Comparison of ENCODE assay signal across 7 cellular contexts in genomic region chr1:34884961-34885360, GRCh38. TPM values are rescaled to one million over a fixed set of nuclear protein-coding genes. Genes with fewer than 3 reads are reported as not detected.
DNase-seq lines count a peak whose midpoint lies in the region; ATAC-seq and TF ChIP-seq lines count a peak whose summit lies in the region.

No MANE protein-coding gene starts in this region.

- H3K4me1 Mint-ChIP-seq in GM23338, result peaks cover 6% of the 10 kb centered on the region; the same call in 1 of the 3 replicates

- H3K27me3 ChIP-seq in GM23338 (ENCODE audit: insufficient read depth) (no peaks in the 10 kb centered on the region; the same call in 1 of the 2 replicates), OCI-LY1 (ENCODE audit: insufficient read depth, low read length) (peaks cover 9% of the 10 kb centered on the region), esophagus muscularis mucosa (peaks cover 0 to 82% (median 23%) of the 10 kb centered on the region in 4 donors), rectal smooth muscle tissue (ENCODE audit: control insufficient read depth, insufficient read depth, low read length) (peaks cover 19% of the 10 kb centered on the region)

- H4K20me1 ChIP-seq in GM23338 (replicated peaks; ENCODE audit: insufficient read depth) (no peaks in the 10 kb centered on the region; the same call in none of the 2 replicates), OCI-LY1 (ENCODE audit: insufficient read depth, low read length) (no peaks in the 10 kb centered on the region)

- TF ChIP-seq CTCF in GM23338 (conservative IDR thresholded peaks at IDR 0.05; ENCODE audit: low read depth in 2 of 2), result peak; percentile 62 to 74
- TF ChIP-seq CTCF in OCI-LY1 (IDR thresholded peaks at IDR 0.05; ENCODE audit: low read length), result peak; percentile 39; the same call in 1 of the 2 replicates
- no peak for TF ChIP-seq CTCF in esophagus muscularis mucosa (IDR thresholded peaks at IDR 0.05)

- ATAC-seq in GM23338 (peak; percentile 78), HG02759 (IDR thresholded peaks at IDR 0.05; ENCODE audit: unreplicated experiment) (no peak)

- DNase-seq in GM23338 (ENCODE audit: low spot score) (peak; percentile 86), esophagus muscularis mucosa (ENCODE audit: extremely low spot score) (no peak), kidney tubule cell (ENCODE audit: low spot score) (no peak), epidermal melanocyte (ENCODE audit: insufficient read length, low spot score) (no peak)

- no peak for TF ChIP-seq EP300 in esophagus muscularis mucosa (IDR thresholded peaks at IDR 0.05)

- H3K4me3 ChIP-seq in GM23338, result peak overlapping the region; percentile 92
- peak overlapping the region; percentile 47 for H3K4me3 ChIP-seq in OCI-LY1 (ENCODE audit: low read depth, low read length, poor library complexity, severe bottlenecking)
- H3K4me3 ChIP-seq in esophagus muscularis mucosa, result peak overlapping the region; percentile 44 to 58 (median 48)
- H3K4me3 ChIP-seq in rectal smooth muscle tissue (ENCODE audit: low read length), result peak overlapping the region; percentile 46

- H3F3A ChIP-seq in GM23338 (replicated peaks; ENCODE audit: low read depth) (0 out of 2 replicates have a peak, but pooled peaks cover 2% of the 10 kb centered on the region), OCI-LY1 (ENCODE audit: insufficient read depth, low read length) (no peaks in the 10 kb centered on the region)

- H3K79me2 ChIP-seq in GM23338 (replicated peaks; ENCODE audit: insufficient read depth) (no peaks in the 10 kb centered on the region), OCI-LY1 (ENCODE audit: insufficient read depth, low read length) (no peaks in the 10 kb centered on the region)

- 20% methylated on average over 16 of the region's 19 CpGs for WGBS in esophagus muscularis mucosa

- peak overlapping the region; percentile 85 for H3K4me3 Mint-ChIP-seq in GM23338

- H3K4me1 ChIP-seq in GM23338 (ENCODE audit: insufficient read depth), result no peaks in the 10 kb centered on the region; the same call in 1 of the 2 replicates
- H3K4me1 ChIP-seq in OCI-LY1 (ENCODE audit: insufficient read depth, low read length, severe bottlenecking), result peaks cover 10% of the 10 kb centered on the region
- peaks cover 8 to 16% (median 14%) of the 10 kb centered on the region in 4 donors for H3K4me1 ChIP-seq in esophagus muscularis mucosa
- no peaks in the 10 kb centered on the region for H3K4me1 ChIP-seq in rectal smooth muscle tissue (ENCODE audit: control insufficient read depth, insufficient read depth, low read length)

- H3K4me2 ChIP-seq in GM23338 (peak overlapping the region; percentile 90), OCI-LY1 (ENCODE audit: low read length) (peak overlapping the region; percentile 49)

- peak overlapping the region; percentile 100 for H2AFZ ChIP-seq in GM23338
- no peak overlapping the region for H2AFZ ChIP-seq in OCI-LY1 (ENCODE audit: low read length)

- no peaks in the 10 kb centered on the region for H3K36me3 ChIP-seq in GM23338 (ENCODE audit: insufficient read depth)
- no peaks in the 10 kb centered on the region; the same call in 1 of the 2 replicates for H3K36me3 ChIP-seq in OCI-LY1 (ENCODE audit: insufficient read depth, low read length)
- H3K36me3 ChIP-seq in esophagus muscularis mucosa, result no peaks in the 10 kb centered on the region
- H3K36me3 ChIP-seq in rectal smooth muscle tissue (ENCODE audit: control insufficient read depth, insufficient read depth, low read length), result no peaks in the 10 kb centered on the region

- no peak for TF ChIP-seq POLR2A in esophagus muscularis mucosa (IDR thresholded peaks at IDR 0.05; ENCODE audit: low read depth)

- no peaks in the 10 kb centered on the region for H3K9me2 ChIP-seq in GM23338 (ENCODE audit: insufficient read depth)
- no peaks in the 10 kb centered on the region for H3K9me2 ChIP-seq in OCI-LY1 (ENCODE audit: low read depth, low read length)

- no peak overlapping the region for H3K27ac ChIP-seq in GM23338 (ENCODE audit: low read depth)
- no peak overlapping the region for H3K27ac ChIP-seq in OCI-LY1 (ENCODE audit: low read depth, low read length, poor library complexity, severe bottlenecking)
- no peak overlapping the region for H3K27ac ChIP-seq in esophagus muscularis mucosa (replicated peaks in 1 of 4)
- no peak overlapping the region for H3K27ac ChIP-seq in rectal smooth muscle tissue (ENCODE audit: low read depth, low read length)

- intact Hi-C loops in esophagus muscularis mucosa (cut with DNase I), result no loop called here

- no peaks in the 10 kb centered on the region for H3K9me3 Mint-ChIP-seq in GM23338

- no peaks in the 10 kb centered on the region for H3K36me3 Mint-ChIP-seq in GM23338 (ENCODE audit: low read depth)

- H3K9ac ChIP-seq in OCI-LY1 (ENCODE audit: low read length) (no peak overlapping the region), rectal smooth muscle tissue (ENCODE audit: low read length) (no peak overlapping the region)

- H3K9me3 ChIP-seq in OCI-LY1 (ENCODE audit: low read length), result no peaks in the 10 kb centered on the region
- H3K9me3 ChIP-seq in esophagus muscularis mucosa, result peaks cover 0 to 6% (median 1%) of the 10 kb centered on the region in 4 donors

- H3K27me3 Mint-ChIP-seq in GM23338 (ENCODE audit: insufficient read depth, low read depth, poor library complexity), result peaks cover 12% of the 10 kb centered on the region

- no peak overlapping the region for H3K27ac Mint-ChIP-seq in GM23338

TF ChIP-seq in GM23338, 12 proteins besides CTCF, POLR2A, EP300 and RAD21 (continues in another document):
- TF ChIP-seq ETS1 (IDR thresholded peaks at IDR 0.05), result no peak
- no peak for TF ChIP-seq EZH2phosphoT487 (IDR thresholded peaks at IDR 0.05; ENCODE audit: unreplicated experiment)
- TF ChIP-seq CREB1 (CRISPR knock-in tag; IDR thresholded peaks at IDR 0.05; ENCODE audit: low read depth), result no peak
- no peak for TF ChIP-seq EZH2 (IDR thresholded peaks at IDR 0.05; ENCODE audit: low read depth, unreplicated experiment)
- no peak for TF ChIP-seq REST (IDR thresholded peaks at IDR 0.05; ENCODE audit: unreplicated experiment)
- no peak for TF ChIP-seq POLR2AphosphoS5 (IDR thresholded peaks at IDR 0.05; ENCODE audit: low read depth)
- no peak for TF ChIP-seq STAT1 (IDR thresholded peaks at IDR 0.05; ENCODE audit: unreplicated experiment)
- no peak for TF ChIP-seq JUNB (IDR thresholded peaks at IDR 0.05; ENCODE audit: unreplicated experiment)
- TF ChIP-seq ZNF331 (CRISPR knock-in tag; IDR thresholded peaks at IDR 0.05; ENCODE audit: low read depth), result no peak
- TF ChIP-seq ZNF114 (CRISPR knock-in tag; IDR thresholded peaks at IDR 0.05), result no peak
- TF ChIP-seq NANOG (IDR thresholded peaks at IDR 0.05; ENCODE audit: borderline replicate concordance), result no peak

RNA-seq across cellular contexts. Expression of gene SMIM12, which starts 25.4 kb away (rescaled TPM):
- 25.3 and 28.5 TPM in 2 replicates for total RNA-seq in GM23338 (2014; rRNA removed; shearing (Covaris generic))
- polyA plus RNA-seq in GM23338 (2016; fragmentation: Nextera tagmentation; extraction: Ambion mirVana), result 22.3 and 22.7 TPM in 2 replicates
- 10 to 100 TPM; 29.5 to 45.4 (median 39.0) TPM for total RNA-seq in esophagus muscularis mucosa

RNA-seq across cellular contexts. Expression of gene DLGAP3, which starts 44.5 kb away (rescaled TPM):
- 12.6 and 13.7 TPM in 2 replicates for total RNA-seq in GM23338 (2014; rRNA removed; shearing (Covaris generic))
- 7.1 and 7.5 TPM in 2 replicates for polyA plus RNA-seq in GM23338 (2016; fragmentation: Nextera tagmentation; extraction: Ambion mirVana)
- total RNA-seq in esophagus muscularis mucosa, result under 1 TPM; 0.06 to 0.83 (median 0.40) TPM

Comparison
In these comparisons a context has a peak if more than half of its experiments do, and no peak if none do; other contexts are left out.
1. CTCF ChIP-seq: peak in GM23338 (2 of 2) and OCI-LY1 (single experiment); none in esophagus muscularis mucosa (0 of 3).
2. Peak in every context shown above with its lines, with median percentiles within 50 percentile points of each other: H3K4me3 ChIP-seq.